11 cellular contexts compared by ENCODE assay signal in genomic region chr5:177515580-177515979, GRCh38. TPM values are rescaled to one million over a fixed set of nuclear protein-coding genes. Genes with fewer than 3 reads are reported as not detected.
DNase-seq lines count a peak whose midpoint lies in the region; ATAC-seq, FAIRE-seq and TF ChIP-seq lines count a peak whose summit lies in the region.
"Had no signal": no experiment of that assay in that cellular context is flagged by ENCODE, and none has a peak within 500 bp of the region (broad histone marks: within the 10 kb centered on the region; RNA-seq: fewer than 3 reads in every experiment).

No MANE protein-coding gene starts in this region.

- H3K27ac ChIP-seq in HUES48 (ENCODE audit: low read depth, low read length) (no peak overlapping the region), GM12878 (ENCODE audit: control insufficient read depth, insufficient read depth) (peak overlapping the region; percentile 66; the same call in 1 of the 2 replicates), mucosa of rectum (ENCODE audit: low read depth in 2 of 2, low read length in 2 of 2) (no peak overlapping the region)

- peak; percentile 38 for FAIRE-seq in GM12878 (lab: Jason Lieb, UNC)
- FAIRE-seq: islet of Langerhans had no signal

- no peak overlapping the region for H2AFZ ChIP-seq in GM12878 (ENCODE audit: control insufficient read depth, low read depth, low read length)

- no TSS peak for BruUV-seq in GM12878 (replicated peaks; lab: Mats Ljungman, UMichigan)

- no peak for TF ChIP-seq CTCF in AG09309 (IDR thresholded peaks at IDR 0.05; ENCODE audit: control insufficient read depth, insufficient read depth, low read depth, low read length, missing control alignments)
- no peak for TF ChIP-seq CTCF in GM12878 (IDR thresholded peaks at IDR 0.05 in 2 of 3, conservative IDR thresholded peaks at IDR 0.05 in 1 of 3; ENCODE audit: control insufficient read depth in 2 of 3, extremely low read depth in 1 of 3, insufficient read depth in 1 of 3, low read depth in 3 of 3, low read length in 3 of 3)

- POLR2A ChIA-PET in GM12878 (lab: Charles Lee) = interaction anchor here (1.0 to 1.2 kb wide), 4 partner anchors 9 to 638 kb away, joined by 3 to 6 read pairs (median 4); partner anchors contain the start of genes GRK6 and NHP2

- no peak for DNase-seq in AG09309 (ENCODE audit: low read depth)
- DNase-seq in GM12878 (ENCODE audit: low read depth, low spot score) = no peak
- DNase-seq in CD1c-positive myeloid dendritic cell (ENCODE audit: extremely low spot score) = no peak
- DNase-seq in SK-N-DZ (ENCODE audit: low spot score) = no peak
- DNase-seq in NCI-H446 treated with DMSO at 0.1 percent for 48 hours (lab: John Stamatoyannopoulos, UW) = no peak
- DNase-seq in stimulated activated CD4-positive, alpha-beta T cell treated with anti-CD3 and anti-CD28 coated beads, Interleukin-2, amount 100 ng/mL, for 24 hours = no peak
- DNase-seq: activated CD8-positive, alpha-beta memory T cell treated with anti-CD3 and anti-CD28 coated beads, Interleukin-2, amount 50 U/mL, for 48 hours; NCI-H2107 had no signal

- TF ChIP-seq EP300 in GM12878 (IDR thresholded peaks at IDR 0.05; ENCODE audit: borderline replicate concordance in 1 of 2, control insufficient read depth in 1 of 2, low read depth in 2 of 2, low read length in 2 of 2) = no peak

- no peaks in the 10 kb centered on the region for H4K20me1 ChIP-seq in GM12878 (ENCODE audit: control insufficient read depth, insufficient read depth)

- CTCF ChIA-PET in GM12878 (lab: Yijun Ruan, JAX) = interaction anchor here (0.6 to 1.1 kb wide), 3 partner anchors 14 to 461 kb away, joined by 3 to 4 read pairs (median 3); no protein-coding TSS in a partner anchor

- no peak for TF ChIP-seq RAD21 in GM12878 (IDR thresholded peaks at IDR 0.05; ENCODE audit: insufficient read depth, low read depth, low read length)

- H3K4me2 ChIP-seq in GM12878 (ENCODE audit: control insufficient read depth, insufficient read depth) = peak overlapping the region; percentile 56

- H3K9me3 ChIP-seq in HUES48 (ENCODE audit: control insufficient read depth, insufficient read depth, low read length) = no peaks in the 10 kb centered on the region
- no peaks in the 10 kb centered on the region for H3K9me3 ChIP-seq in GM12878 (replicated peaks; ENCODE audit: control insufficient read depth, insufficient read depth, low read length)
- H3K9me3 ChIP-seq in mucosa of rectum (ENCODE audit: control insufficient read depth in 2 of 2, low read length in 2 of 2) = no peaks in the 10 kb centered on the region

- ATAC-seq in GM12878 = no peak

- peaks cover 71% of the 10 kb centered on the region for H3K36me3 ChIP-seq in HUES48 (ENCODE audit: control insufficient read depth, insufficient read depth, low read length)
- peaks cover 23 to 39% of the 10 kb centered on the region in 2 experiments; a peak in 3 of 4 replicates for H3K36me3 ChIP-seq in GM12878 (ENCODE audit: control insufficient read depth in 2 of 2, insufficient read depth in 2 of 2, low read length in 1 of 2)
- H3K36me3 ChIP-seq in mucosa of rectum (ENCODE audit: control insufficient read depth in 2 of 2, insufficient read depth in 2 of 2, low read length in 2 of 2) = peaks cover 47 to 65% of the 10 kb centered on the region in 2 donors

- H3K4me1 ChIP-seq in HUES48 (ENCODE audit: control insufficient read depth, insufficient read depth, low read length) = 0 out of 2 replicates have a peak, but pooled peaks cover 5% of the 10 kb centered on the region
- peaks cover 25% of the 10 kb centered on the region for H3K4me1 ChIP-seq in GM12878 (ENCODE audit: control insufficient read depth, insufficient read depth, low read length)
- H3K4me1 ChIP-seq in mucosa of rectum (ENCODE audit: control insufficient read depth in 2 of 2, insufficient read depth in 2 of 2, low read length in 2 of 2) = peaks cover 11 to 16% of the 10 kb centered on the region in 2 donors

- H3K9ac ChIP-seq in HUES48 (ENCODE audit: low read depth, low read length) = no peak overlapping the region
- peak overlapping the region; percentile 77 for H3K9ac ChIP-seq in GM12878 (ENCODE audit: control insufficient read depth, insufficient read depth, low read length)
- H3K9ac ChIP-seq in mucosa of rectum (ENCODE audit: low read depth in 1 of 2, low read length in 2 of 2) = peak overlapping the region in 1 of 2 donors; percentile 83

- RAD21 ChIA-PET in GM12878 (lab: Charles Lee; ENCODE audit: unreplicated experiment) = interaction anchor here (1.3 kb wide), 1 partner anchor 14 kb away, joined by 3 read pairs; no protein-coding TSS in a partner anchor

- no peaks in the 10 kb centered on the region for H3K27me3 ChIP-seq in HUES48 (ENCODE audit: control insufficient read depth, insufficient read depth, low read length)
- H3K27me3 ChIP-seq in GM12878 (replicated peaks in 1 of 2; ENCODE audit: control insufficient read depth in 2 of 2, insufficient read depth in 2 of 2, low read length in 1 of 2) = no peaks in the 10 kb centered on the region
- no peaks in the 10 kb centered on the region for H3K27me3 ChIP-seq in mucosa of rectum (ENCODE audit: control insufficient read depth in 2 of 2, insufficient read depth in 2 of 2, low read length in 2 of 2)

- SMC1A ChIA-PET in GM12878 (lab: Charles Lee; ENCODE audit: uncharacterized antibody, unreplicated experiment) = interaction anchor here (0.6 to 1.5 kb wide), 2 partner anchors 13 to 28 kb away, joined by 3 to 4 read pairs; no protein-coding TSS in a partner anchor

- no peak for TF ChIP-seq POLR2A in GM12878 (IDR thresholded peaks at IDR 0.05; ENCODE audit: low read depth, low read length)

- WGBS in GM12878 (ENCODE audit: insufficient coverage, insufficient replicate concordance, low lambda C conversion rate, missing lambda C conversion rate) = 87% methylated on average over 7 of the region's 7 CpGs

- H3K4me3 ChIP-seq in AG09309 (ENCODE audit: control insufficient read depth, low read depth, low read length) (peak overlapping the region; percentile 70), HUES48 (ENCODE audit: low read depth, low read length) (peak overlapping the region; percentile 93), GM12878 (peak overlapping the region; percentile 77), mucosa of rectum (ENCODE audit: low read length in 2 of 2) (peak overlapping the region; percentile 92 to 95)

- in situ Hi-C loops in GM12878 (cut with MboI) = no loop called here

- peaks cover 28% of the 10 kb centered on the region for H3K79me2 ChIP-seq in GM12878 (ENCODE audit: control insufficient read depth, insufficient read depth, low read length)

- intact Hi-C loops in GM12878 (cut with micrococcal nuclease; ENCODE audit: unreplicated experiment) = loop anchor here (5.0 kb wide), 1 partner anchor 37 kb away; the partner anchor contains the start of gene FAM193B

RNA-seq across cellular contexts. Expression of gene DDX41, which starts 1.2 kb away (rescaled TPM):
- 139 and 149 TPM in 2 replicates for total RNA-seq in GM12878 (2013; cell fraction: nucleolus; rRNA removed)
- total RNA-seq in GM12878 (2014; rRNA removed) (184 and 215 TPM in 2 replicates), GM12878 (2014; rRNA removed; fragmentation: Illumina TruSeq; extraction: Trizol) (56.3 and 59.3 TPM in 2 replicates), GM12878 (2021) (136 and 149 TPM in 2 replicates)
- 86.4 TPM for polyA plus RNA-seq in GM12878 (2011; ENCODE audit: low read depth)
- polyA plus RNA-seq in GM12878 (2011; rRNA removed) (83.0 and 114 TPM in 2 replicates), GM12878 (2014; fragmentation: Illumina TruSeq; extraction: Trizol) (36.1 and 59.5 TPM in 2 replicates), GM12878 (2014; fragmentation: Nextera tagmentation; extraction: Ambion mirVana) (10 to 100 TPM; 32.7 to 67.6 TPM), GM12878 (2014; rRNA removed) (176 and 216 TPM in 2 replicates), GM12878 (2016; fragmentation: Nextera tagmentation; extraction: Ambion mirVana) (100 to 1,000 TPM in 1 of 2 experiments, 10 to 100 TPM in 1; 85.9 to 101 TPM)
- 164 and 232 TPM in 2 replicates for polyA plus RNA-seq in GM12878 (2011; cell fraction: cytosol; rRNA removed)
- polyA plus RNA-seq in GM12878 (2011; cell fraction: nucleus; rRNA removed) = 533 and 587 TPM in 2 replicates
- 160 and 166 TPM in 2 replicates for polyA plus RNA-seq in GM12878 (2012)
- polyA minus RNA-seq in GM12878 (2011; rRNA and poly(A)+ RNA removed) = 125 and 201 TPM in 2 replicates
- polyA minus RNA-seq in GM12878 (2011; cell fraction: cytosol; rRNA and poly(A)+ RNA removed) = 40.6 and 85.2 TPM in 2 replicates
- 141 and 184 TPM in 2 replicates for polyA minus RNA-seq in GM12878 (2011; cell fraction: nucleus; rRNA and poly(A)+ RNA removed)
- 91.5 and 112 TPM in 2 replicates for polyA plus RNA-seq in SK-N-DZ (2014; cell fraction: cytosol; rRNA removed)
- polyA plus RNA-seq in SK-N-DZ (2014; cell fraction: nucleus; rRNA removed) = 273 and 280 TPM in 2 replicates

RNA-seq across cellular contexts. Expression of gene DOK3, which starts 6.0 kb away (rescaled TPM):
- total RNA-seq in GM12878 (2013; cell fraction: nucleolus; rRNA removed) = 146 and 175 TPM in 2 replicates
- total RNA-seq in GM12878 (2014; rRNA removed) = 48.8 and 52.6 TPM in 2 replicates
- 16.4 and 17.7 TPM in 2 replicates for total RNA-seq in GM12878 (2014; rRNA removed; fragmentation: Illumina TruSeq; extraction: Trizol)
- total RNA-seq in GM12878 (2021) = 95.3 and 107 TPM in 2 replicates
- 36.3 TPM for polyA plus RNA-seq in GM12878 (2011; ENCODE audit: low read depth)
- 26.3 and 51.5 TPM in 2 replicates for polyA plus RNA-seq in GM12878 (2011; rRNA removed)
- 68.7 and 85.6 TPM in 2 replicates for polyA plus RNA-seq in GM12878 (2011; cell fraction: cytosol; rRNA removed)
- polyA plus RNA-seq in GM12878 (2011; cell fraction: nucleus; rRNA removed) = 247 and 263 TPM in 2 replicates
- 84.1 and 86.7 TPM in 2 replicates for polyA plus RNA-seq in GM12878 (2012)
- 42.7 and 47.0 TPM in 2 replicates for polyA plus RNA-seq in GM12878 (2014; fragmentation: Illumina TruSeq; extraction: Trizol)
- polyA plus RNA-seq in GM12878 (2014; fragmentation: Nextera tagmentation; extraction: Ambion mirVana) = 1 to 10 TPM; 6.6 to 8.0 TPM
- polyA plus RNA-seq in GM12878 (2014; rRNA removed) = 89.0 and 112 TPM in 2 replicates
- polyA plus RNA-seq in GM12878 (2016; fragmentation: Nextera tagmentation; extraction: Ambion mirVana) = 10 to 100 TPM; 53.7 to 68.5 TPM
- polyA minus RNA-seq in GM12878 (2011; rRNA and poly(A)+ RNA removed) = 19.3 and 39.3 TPM in 2 replicates
- polyA minus RNA-seq in GM12878 (2011; cell fraction: cytosol; rRNA and poly(A)+ RNA removed) = 25.3 and 28.3 TPM in 2 replicates
- polyA minus RNA-seq in GM12878 (2011; cell fraction: nucleus; rRNA and poly(A)+ RNA removed) = 35.3 and 49.6 TPM in 2 replicates
- 3.6 and 10.6 TPM in 2 replicates for polyA plus RNA-seq in SK-N-DZ (2014; cell fraction: cytosol; rRNA removed)
- 39.9 and 78.7 TPM in 2 replicates for polyA plus RNA-seq in SK-N-DZ (2014; cell fraction: nucleus; rRNA removed)

RNA-seq across cellular contexts. Expression of gene PDLIM7, which starts 18.2 kb away (rescaled TPM):
- 37.7 and 45.6 TPM in 2 replicates for total RNA-seq in GM12878 (2013; cell fraction: nucleolus; rRNA removed)
- total RNA-seq in GM12878 (2014; rRNA removed) (15.5 and 18.2 TPM in 2 replicates), GM12878 (2014; rRNA removed; fragmentation: Illumina TruSeq; extraction: Trizol) (6.2 and 7.6 TPM in 2 replicates), GM12878 (2021) (30.3 and 36.6 TPM in 2 replicates)
- polyA plus RNA-seq in GM12878 (2011; ENCODE audit: low read depth) = 8.6 TPM
- polyA plus RNA-seq in GM12878 (2011; rRNA removed) (10.2 and 23.1 TPM in 2 replicates), GM12878 (2014; fragmentation: Illumina TruSeq; extraction: Trizol) (1.1 and 5.1 TPM in 2 replicates), GM12878 (2014; fragmentation: Nextera tagmentation; extraction: Ambion mirVana) (1 to 10 TPM in 1 of 2 experiments, under 1 TPM in 1; 0.82 to 2.3 TPM), GM12878 (2014; rRNA removed) (33.3 and 47.9 TPM in 2 replicates), GM12878 (2016; fragmentation: Nextera tagmentation; extraction: Ambion mirVana) (10 to 100 TPM; 35.3 to 35.8 TPM)
- 30.5 and 48.8 TPM in 2 replicates for polyA plus RNA-seq in GM12878 (2011; cell fraction: cytosol; rRNA removed)
- polyA plus RNA-seq in GM12878 (2011; cell fraction: nucleus; rRNA removed) = 173 and 211 TPM in 2 replicates
- 21.0 and 23.7 TPM in 2 replicates for polyA plus RNA-seq in GM12878 (2012)
- polyA minus RNA-seq in GM12878 (2011; rRNA and poly(A)+ RNA removed) = 15.1 and 21.8 TPM in 2 replicates
- 16.8 and 19.9 TPM in 2 replicates for polyA minus RNA-seq in GM12878 (2011; cell fraction: cytosol; rRNA and poly(A)+ RNA removed)
- polyA minus RNA-seq in GM12878 (2011; cell fraction: nucleus; rRNA and poly(A)+ RNA removed) = 27.6 and 54.2 TPM in 2 replicates
- polyA plus RNA-seq in SK-N-DZ (2014; cell fraction: cytosol; rRNA removed) = 85.0 and 96.3 TPM in 2 replicates
- polyA plus RNA-seq in SK-N-DZ (2014; cell fraction: nucleus; rRNA removed) = 107 and 131 TPM in 2 replicates

RNA-seq across cellular contexts. Expression of gene FAM193B, which starts 38.8 kb away (rescaled TPM):
- total RNA-seq in GM12878 (2013; cell fraction: nucleolus; rRNA removed) = 77.1 and 93.7 TPM in 2 replicates
- 29.3 and 32.4 TPM in 2 replicates for total RNA-seq in GM12878 (2014; rRNA removed)
- 22.6 and 26.2 TPM in 2 replicates for total RNA-seq in GM12878 (2014; rRNA removed; fragmentation: Illumina TruSeq; extraction: Trizol)
- 34.3 and 47.0 TPM in 2 replicates for total RNA-seq in GM12878 (2021)
- 40.4 TPM for polyA plus RNA-seq in GM12878 (2011; ENCODE audit: low read depth)
- 26.7 and 37.8 TPM in 2 replicates for polyA plus RNA-seq in GM12878 (2011; rRNA removed)
- 33.1 and 39.8 TPM in 2 replicates for polyA plus RNA-seq in GM12878 (2011; cell fraction: cytosol; rRNA removed)
- polyA plus RNA-seq in GM12878 (2011; cell fraction: nucleus; rRNA removed) = 225 and 240 TPM in 2 replicates
- polyA plus RNA-seq in GM12878 (2012) = 50.5 and 58.2 TPM in 2 replicates
- 10.7 and 27.6 TPM in 2 replicates for polyA plus RNA-seq in GM12878 (2014; fragmentation: Illumina TruSeq; extraction: Trizol)
- 10 to 100 TPM in 1 of 2 experiments, 1 to 10 TPM in 1; 3.3 to 11.1 TPM for polyA plus RNA-seq in GM12878 (2014; fragmentation: Nextera tagmentation; extraction: Ambion mirVana)
- polyA plus RNA-seq in GM12878 (2014; rRNA removed) = 44.1 and 51.8 TPM in 2 replicates
- polyA plus RNA-seq in GM12878 (2016; fragmentation: Nextera tagmentation; extraction: Ambion mirVana) = 10 to 100 TPM in 1 of 2 experiments, 1 to 10 TPM in 1; 9.0 to 14.5 TPM
- polyA minus RNA-seq in GM12878 (2011; rRNA and poly(A)+ RNA removed) = 11.3 and 19.0 TPM in 2 replicates
- 10.3 and 14.2 TPM in 2 replicates for polyA minus RNA-seq in GM12878 (2011; cell fraction: cytosol; rRNA and poly(A)+ RNA removed)
- polyA minus RNA-seq in GM12878 (2011; cell fraction: nucleus; rRNA and poly(A)+ RNA removed) = 25.0 and 38.2 TPM in 2 replicates
- 41.3 and 41.5 TPM in 2 replicates for polyA plus RNA-seq in SK-N-DZ (2014; cell fraction: cytosol; rRNA removed)
- polyA plus RNA-seq in SK-N-DZ (2014; cell fraction: nucleus; rRNA removed) = 321 and 386 TPM in 2 replicates

RNA-seq across cellular contexts. Expression of gene DBN1, which starts 42.1 kb away (rescaled TPM):
- total RNA-seq in GM12878 (2013; cell fraction: nucleolus; rRNA removed) = 33.1 and 35.4 TPM in 2 replicates
- total RNA-seq in GM12878 (2014; rRNA removed) = 36.0 and 42.0 TPM in 2 replicates
- total RNA-seq in GM12878 (2014; rRNA removed; fragmentation: Illumina TruSeq; extraction: Trizol) = 16.8 and 19.2 TPM in 2 replicates
- total RNA-seq in GM12878 (2021) = 75.4 and 81.0 TPM in 2 replicates
- 8.1 TPM for polyA plus RNA-seq in GM12878 (2011; ENCODE audit: low read depth)
- polyA plus RNA-seq in GM12878 (2011; rRNA removed) = 10.0 and 14.1 TPM in 2 replicates
- polyA plus RNA-seq in GM12878 (2011; cell fraction: cytosol; rRNA removed) = 12.3 and 18.9 TPM in 2 replicates
- polyA plus RNA-seq in GM12878 (2011; cell fraction: nucleus; rRNA removed) = 53.4 and 220 TPM in 2 replicates
- 13.9 and 24.5 TPM in 2 replicates for polyA plus RNA-seq in GM12878 (2012)
- polyA plus RNA-seq in GM12878 (2014; fragmentation: Illumina TruSeq; extraction: Trizol) = 3.2 and 15.9 TPM in 2 replicates
- polyA plus RNA-seq in GM12878 (2014; fragmentation: Nextera tagmentation; extraction: Ambion mirVana) = under 1 TPM; 0.18 to 0.62 TPM
- polyA plus RNA-seq in GM12878 (2014; rRNA removed) = 49.0 and 58.5 TPM in 2 replicates
- 10 to 100 TPM; 36.5 to 38.0 TPM for polyA plus RNA-seq in GM12878 (2016; fragmentation: Nextera tagmentation; extraction: Ambion mirVana)
- polyA minus RNA-seq in GM12878 (2011; rRNA and poly(A)+ RNA removed) = 12.5 and 16.2 TPM in 2 replicates
- polyA minus RNA-seq in GM12878 (2011; cell fraction: cytosol; rRNA and poly(A)+ RNA removed) = 13.1 and 13.9 TPM in 2 replicates
- polyA minus RNA-seq in GM12878 (2011; cell fraction: nucleus; rRNA and poly(A)+ RNA removed) = 11.1 and 35.8 TPM in 2 replicates
- polyA plus RNA-seq in SK-N-DZ (2014; cell fraction: cytosol; rRNA removed) = 248 and 315 TPM in 2 replicates
- polyA plus RNA-seq in SK-N-DZ (2014; cell fraction: nucleus; rRNA removed) = 379 and 553 TPM in 2 replicates
